Comparison of ENCODE assay signal across 8 cellular contexts in genomic region chr1:221440658-221441057, GRCh38.
DNase-seq lines count a peak whose midpoint lies in the region; ATAC-seq, FAIRE-seq and TF ChIP-seq lines count a peak whose summit lies in the region.

No MANE protein-coding gene starts in this region.

- peaks cover 42% of the 10 kb centered on the region for H3K4me1 Mint-ChIP-seq in astrocyte (ENCODE audit: low read depth, unreplicated experiment)

- H3K4me1 ChIP-seq in ACC112 (ENCODE audit: control insufficient read depth, insufficient read depth, low read length, unreplicated experiment) = peaks cover 43% of the 10 kb centered on the region
- peaks cover 34 to 45% of the 10 kb centered on the region in 2 experiments for H3K4me1 ChIP-seq in HCT116 (ENCODE audit: control insufficient read depth in 1 of 2, insufficient read depth in 2 of 2, low read length in 2 of 2)
- peaks cover 33% of the 10 kb centered on the region for H3K4me1 ChIP-seq in astrocyte (ENCODE audit: insufficient read depth, low read length)
- H3K4me1 ChIP-seq in left lung = peaks cover 0 to 17% of the 10 kb centered on the region in 2 donors

- peak overlapping the region; percentile 71 for H3K4me2 ChIP-seq in HCT116 (ENCODE audit: low read length)
- H3K4me2 ChIP-seq in astrocyte (ENCODE audit: low read length) = peak overlapping the region; percentile 73

- H3K4me3 ChIP-seq in ACC112 (ENCODE audit: low read depth, low read length) = peak overlapping the region; percentile 54
- peak overlapping the region; percentile 2 to 39; a peak in 2 of 4 replicates for H3K4me3 ChIP-seq in HCT116 (replicated peaks in 1 of 2; ENCODE audit: low read depth in 1 of 2, low read length in 2 of 2)
- no peak overlapping the region for H3K4me3 ChIP-seq in astrocyte (ENCODE audit: insufficient read depth, low read depth, low read length)
- H3K4me3 ChIP-seq in left lung = no peak overlapping the region

- no peak for TF ChIP-seq POLR2A in HCT116 (IDR thresholded peaks at IDR 0.05; ENCODE audit: borderline replicate concordance, extremely low read depth, insufficient read depth, insufficient read length)

- H3K79me2 ChIP-seq in ACC112 (ENCODE audit: control insufficient read depth, insufficient read depth, low read length, unreplicated experiment) (no peaks in the 10 kb centered on the region), HCT116 (ENCODE audit: insufficient read depth, low read length) (no peaks in the 10 kb centered on the region), astrocyte (ENCODE audit: insufficient read depth, low read length) (no peaks in the 10 kb centered on the region)

- H3K4me3 Mint-ChIP-seq in astrocyte (ENCODE audit: unreplicated experiment) = no peak overlapping the region

- H3K9me3 ChIP-seq in HCT116 (ENCODE audit: control insufficient read depth in 1 of 2, insufficient read depth in 1 of 2, low read depth in 1 of 2, low read length in 2 of 2) = no peaks in the 10 kb centered on the region
- H3K9me3 ChIP-seq in astrocyte (ENCODE audit: insufficient read depth, low read depth, low read length) = no peaks in the 10 kb centered on the region
- no peaks in the 10 kb centered on the region for H3K9me3 ChIP-seq in left lung

- DNase-seq in HCT116 (ENCODE audit: low read depth, low spot score) = peak; percentile 22
- DNase-seq in astrocyte (ENCODE audit: low read depth) = peak; percentile 38
- DNase-seq in left lung = no peak
- no peak for DNase-seq in activated CD8-positive, alpha-beta memory T cell treated with anti-CD3 and anti-CD28 coated beads, Interleukin-2, amount 50 U/mL, for 4 hours
- no peak for DNase-seq in central memory CD4-positive, alpha-beta T cell
- no peak for DNase-seq in DMS153 treated with DMSO at 0.1 percent for 48 hours (lab: John Stamatoyannopoulos, UW; ENCODE audit: unreplicated experiment)

- H3K9ac ChIP-seq in HCT116 (ENCODE audit: low read length) (peak overlapping the region; percentile 44), astrocyte (ENCODE audit: low read length) (peak overlapping the region; percentile 81)

- H3K36me3 Mint-ChIP-seq in astrocyte (ENCODE audit: low read depth, unreplicated experiment) = no peaks in the 10 kb centered on the region

- ATAC-seq in HCT116 = peak; percentile 63
- peak; percentile 64 for ATAC-seq in left lung
- ATAC-seq in GM18873 (IDR thresholded peaks at IDR 0.05; ENCODE audit: low FRiP score, unreplicated experiment) = no peak

- RAD21 ChIA-PET in HCT116 (lab: Charles Lee; ENCODE audit: low non-redundant PET in 1 of 2, low total read pairs in 2 of 2, uncharacterized antibody in 2 of 2, unreplicated experiment in 2 of 2) = interaction anchor here in 1 of 2 experiments (0.6 kb wide), 1 partner anchor 731 kb away, joined by 3 read pairs; no protein-coding TSS in a partner anchor

- H3K27me3 ChIP-seq in ACC112 (ENCODE audit: insufficient read depth, low read length) (no peaks in the 10 kb centered on the region), HCT116 (ENCODE audit: insufficient read depth, low read length) (no peaks in the 10 kb centered on the region), astrocyte (ENCODE audit: insufficient read depth, low read length) (no peaks in the 10 kb centered on the region), left lung (no peaks in the 10 kb centered on the region)

- POLR2A ChIA-PET in HCT116 (lab: Charles Lee) = no interaction called here

- TF ChIP-seq CTCF in HCT116 (IDR thresholded peaks at IDR 0.05 in 2 of 3, conservative IDR thresholded peaks at IDR 0.05 in 1 of 3; ENCODE audit: borderline replicate concordance in 1 of 3, insufficient read depth in 1 of 3, low read depth in 2 of 3, low read length in 2 of 3) (peak in 2 of 3 experiments; percentile 14 to 28; a peak in 2 of 6 replicates), astrocyte (IDR thresholded peaks at IDR 0.05; ENCODE audit: insufficient read depth, low read depth, low read length) (no peak), left lung (IDR thresholded peaks at IDR 0.05) (no peak)

- no peaks in the 10 kb centered on the region for H3K9me2 ChIP-seq in HCT116 (ENCODE audit: insufficient read depth)

- H2AFZ ChIP-seq in ACC112 (ENCODE audit: low read length, unreplicated experiment) (peak overlapping the region; percentile 51), HCT116 (ENCODE audit: low read depth, low read length, poor library complexity, severe bottlenecking) (peak overlapping the region; percentile 42), astrocyte (ENCODE audit: low read depth, low read length) (no peak overlapping the region)

- BruUV-seq in HCT116 (replicated peaks; lab: Mats Ljungman, UMichigan) = no TSS peak

- no peaks in the 10 kb centered on the region for H4K20me1 ChIP-seq in HCT116 (ENCODE audit: insufficient read depth)
- H4K20me1 ChIP-seq in astrocyte (ENCODE audit: insufficient read depth, low read length) = no peaks in the 10 kb centered on the region

- CTCF ChIA-PET in HCT116 (lab: Charles Lee) = no interaction called here

- intact Hi-C loops in HCT116 (cut with micrococcal nuclease) (no loop called here), left lung (cut with DNase I) (no loop called here)

- no peaks in the 10 kb centered on the region for H3K27me3 Mint-ChIP-seq in astrocyte (ENCODE audit: low read depth, unreplicated experiment)

- H3K27ac ChIP-seq in ACC112 (ENCODE audit: low read depth, low read length) (peak overlapping the region; percentile 98), HCT116 (ENCODE audit: low read depth, low read length) (peak overlapping the region; percentile 70; the same call in 1 of the 2 replicates), astrocyte (ENCODE audit: low read depth, low read length) (peak overlapping the region; percentile 96), left lung (peak overlapping the region; percentile 36 to 62)

- TF ChIP-seq RAD21 in HCT116 (IDR thresholded peaks at IDR 0.05; ENCODE audit: low read depth) = no peak

- peak overlapping the region; percentile 91 for H3K27ac Mint-ChIP-seq in astrocyte (ENCODE audit: unreplicated experiment)

- no peaks in the 10 kb centered on the region for H3K9me3 Mint-ChIP-seq in astrocyte (ENCODE audit: unreplicated experiment)

- no peak for FAIRE-seq in astrocyte (lab: Jason Lieb, UNC)

- H3K36me3 ChIP-seq in ACC112 (ENCODE audit: insufficient read depth, low read length) = no peaks in the 10 kb centered on the region
- H3K36me3 ChIP-seq in HCT116 (ENCODE audit: control insufficient read depth in 1 of 2, insufficient read depth in 2 of 2, low read length in 2 of 2) = no peaks in the 10 kb centered on the region
- no peaks in the 10 kb centered on the region for H3K36me3 ChIP-seq in astrocyte (ENCODE audit: insufficient read depth, low read length)
- no peaks in the 10 kb centered on the region for H3K36me3 ChIP-seq in left lung

TF ChIP-seq in HCT116, 20 proteins besides CTCF, POLR2A, EP300 and RAD21:
- TF ChIP-seq SP1 (IDR thresholded peaks at IDR 0.05; ENCODE audit: low read depth) (no peak), ZBTB33 (IDR thresholded peaks at IDR 0.05; ENCODE audit: extremely low read depth, insufficient replicate concordance, low read length) (no peak)

Comparison
In these comparisons a context has a peak if more than half of its experiments do, and no peak if none do; other contexts are left out.
1. H3K4me3 ChIP-seq: peak in ACC112 (single experiment) and HCT116 (2 of 2); none in astrocyte (single experiment) and left lung (0 of 2).
2. DNase-seq: peak in HCT116 (single experiment) and astrocyte (single experiment); none in left lung (0 of 2), activated CD8-positive, alpha-beta memory T cell treated with anti-CD3 and anti-CD28 coated beads, Interleukin-2, amount 50 U/mL, for 4 hours (single experiment), central memory CD4-positive, alpha-beta T cell (single experiment) and DMS153 treated with DMSO at 0.1 percent for 48 hours (single experiment).
3. CTCF ChIP-seq: peak in HCT116 (2 of 3); none in astrocyte (single experiment) and left lung (0 of 2).
4. Peak in every context shown above with its lines, with median percentiles within 50 percentile points of each other: H3K27ac ChIP-seq.